Comparison of ENCODE assay signal across 1 cellular context in genomic region chr16:58264961-58265479, GRCh38.
TF ChIP-seq lines count a peak whose summit lies in the region.

No MANE protein-coding gene starts in this region.

TF ChIP-seq in K562, 482 proteins besides CTCF, POLR2A, EP300 and RAD21 (continues in another document):
- TF ChIP-seq SP1 (CRISPR knock-in tag; IDR thresholded peaks at IDR 0.05) (0 out of 2 replicates have a peak, but pooled peaks have one; percentile 3), ZNF584 (CRISPR knock-in tag; IDR thresholded peaks at IDR 0.05; ENCODE audit: low read depth) (peak; percentile 79), ZNF76 (CRISPR knock-in tag; IDR thresholded peaks at IDR 0.05; ENCODE audit: borderline replicate concordance) (peak; percentile 66; the same call in 1 of the 2 replicates), FOXK2 (conservative IDR thresholded peaks at IDR 0.05 in 1 of 2, IDR thresholded peaks at IDR 0.05 in 1 of 2; ENCODE audit: low read depth in 2 of 2) (peak in 1 of 2 experiments; percentile 5; a peak in 1 of 4 replicates), ESRRA (IDR thresholded peaks at IDR 0.05; ENCODE audit: borderline replicate concordance, low read depth) (no peak), KAT7 (CRISPR knock-in tag; IDR thresholded peaks at IDR 0.05; ENCODE audit: borderline replicate concordance) (peak; percentile 51; the same call in 1 of the 2 replicates), ADNP (tag; IDR thresholded peaks at IDR 0.05) (peak; percentile 62), ZNF79 (CRISPR knock-in tag; IDR thresholded peaks at IDR 0.05; ENCODE audit: low read depth) (peak; percentile 28; the same call in 1 of the 2 replicates), MTA1 (IDR thresholded peaks at IDR 0.05; ENCODE audit: borderline replicate concordance) (no peak), ZNF124 (CRISPR knock-in tag; IDR thresholded peaks at IDR 0.05) (no peak), KHSRP (IDR thresholded peaks at IDR 0.05) (no peak), HMBOX1 (IDR thresholded peaks at IDR 0.05) (peak; percentile 50), HDAC8 (tag; IDR thresholded peaks at IDR 0.05) (peak; percentile 87), JUNB (CRISPR knock-in tag; conservative IDR thresholded peaks at IDR 0.05) (0 out of 2 replicates have a peak, but pooled peaks have one; percentile 3), FOXJ2 (tag; IDR thresholded peaks at IDR 0.05) (no peak), NR0B1 (IDR thresholded peaks at IDR 0.05; ENCODE audit: partially characterized antibody) (no peak), HMGN3 (IDR thresholded peaks at IDR 0.05; ENCODE audit: borderline replicate concordance, extremely low read depth, insufficient read length, low read depth, low read length) (no peak), THRAP3 (IDR thresholded peaks at IDR 0.05; ENCODE audit: borderline replicate concordance) (0 out of 2 replicates have a peak, but pooled peaks have one; percentile 49), ZNF263 (CRISPR knock-in tag; IDR thresholded peaks at IDR 0.05; ENCODE audit: borderline replicate concordance) (0 out of 2 replicates have a peak, but pooled peaks have one; percentile 23), BHLHE40 (IDR thresholded peaks at IDR 0.05; ENCODE audit: low read length) (peak; percentile 26; the same call in 1 of the 2 replicates), MECOM (CRISPR knock-in tag; IDR thresholded peaks at IDR 0.05) (peak; percentile 49; the same call in 1 of the 2 replicates), RB1 (IDR thresholded peaks at IDR 0.05; ENCODE audit: low read depth) (no peak), FOS (IDR thresholded peaks at IDR 0.05; ENCODE audit: extremely low read depth, insufficient read length) (peak; percentile 39), SMARCA4 (IDR thresholded peaks at IDR 0.05) (peak; percentile 5; the same call in 1 of the 2 replicates), ZNF583 (CRISPR knock-in tag; IDR thresholded peaks at IDR 0.05) (peak; percentile 79), RBM14 (IDR thresholded peaks at IDR 0.05; ENCODE audit: borderline replicate concordance, insufficient read depth, low read depth, low read length) (no peak), HIVEP1 (CRISPR knock-in tag; IDR thresholded peaks at IDR 0.05) (0 out of 2 replicates have a peak, but pooled peaks have one; percentile 5), MYC (IDR thresholded peaks at IDR 0.05; ENCODE audit: low read depth, low read length) (0 out of 2 replicates have a peak, but pooled peaks have one; percentile 6), MYC (CRISPR knock-in tag; IDR thresholded peaks at IDR 0.05; ENCODE audit: borderline replicate concordance, low read depth) (peak; percentile 44; the same call in 1 of the 2 replicates), NBN (IDR thresholded peaks at IDR 0.05; ENCODE audit: low read depth) (no peak), JUND (IDR thresholded peaks at IDR 0.05; ENCODE audit: borderline replicate concordance, low read depth, low read length) (peak; percentile 96), JUND (tag; IDR thresholded peaks at IDR 0.05; ENCODE audit: borderline replicate concordance, low read depth, low read length) (peak; percentile 92; the same call in 2 of the 3 replicates), ZNF232 (CRISPR knock-in tag; IDR thresholded peaks at IDR 0.05) (no peak), FOXK1 (CRISPR knock-in tag; IDR thresholded peaks at IDR 0.05; ENCODE audit: borderline replicate concordance) (no peak), TBP (optimal IDR thresholded peaks at IDR 0.05; ENCODE audit: low read depth, low read length) (no peak), E2F5 (CRISPR knock-in tag; IDR thresholded peaks at IDR 0.05) (0 out of 2 replicates have a peak, but pooled peaks have one; percentile 34), ERF (CRISPR knock-in tag; IDR thresholded peaks at IDR 0.05) (peak; percentile 44; the same call in 1 of the 2 replicates), ZNF766 (CRISPR knock-in tag; conservative IDR thresholded peaks at IDR 0.05) (peak; percentile 32; the same call in 1 of the 2 replicates), NR2C1 (IDR thresholded peaks at IDR 0.05) (no peak), NR2C1 (tag; IDR thresholded peaks at IDR 0.05) (peak; percentile 33; the same call in 1 of the 2 replicates), PURB (CRISPR knock-in tag; IDR thresholded peaks at IDR 0.05; ENCODE audit: low read depth) (no peak), ZNF311 (CRISPR knock-in tag; IDR thresholded peaks at IDR 0.05) (no peak; the same call in 1 of the 2 replicates), ZNF57 (CRISPR knock-in tag; IDR thresholded peaks at IDR 0.05) (no peak), CBFA2T2 (conservative IDR thresholded peaks at IDR 0.05) (peak; percentile 24), EHMT2 (IDR thresholded peaks at IDR 0.05) (peak; percentile 45; the same call in 1 of the 2 replicates), BACH1 (tag; IDR thresholded peaks at IDR 0.05) (peak; percentile 67; the same call in 1 of the 2 replicates)
- TF ChIP-seq, protein P1, sequence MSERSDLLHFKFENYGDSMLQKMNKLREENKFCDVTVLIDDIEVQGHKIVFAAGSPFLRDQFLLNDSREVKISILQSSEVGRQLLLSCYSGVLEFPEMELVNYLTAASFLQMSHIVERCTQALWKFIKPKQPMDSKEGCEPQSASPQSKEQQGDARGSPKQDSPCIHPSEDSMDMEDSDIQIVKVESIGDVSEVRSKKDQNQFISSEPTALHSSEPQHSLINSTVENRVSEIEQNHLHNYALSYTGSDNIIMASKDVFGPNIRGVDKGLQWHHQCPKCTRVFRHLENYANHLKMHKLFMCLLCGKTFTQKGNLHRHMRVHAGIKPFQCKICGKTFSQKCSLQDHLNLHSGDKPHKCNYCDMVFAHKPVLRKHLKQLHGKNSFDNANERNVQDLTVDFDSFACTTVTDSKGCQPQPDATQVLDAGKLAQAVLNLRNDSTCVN (CRISPR knock-in tag; IDR thresholded peaks at IDR 0.05), result no peak
- TF ChIP-seq, protein P2, sequence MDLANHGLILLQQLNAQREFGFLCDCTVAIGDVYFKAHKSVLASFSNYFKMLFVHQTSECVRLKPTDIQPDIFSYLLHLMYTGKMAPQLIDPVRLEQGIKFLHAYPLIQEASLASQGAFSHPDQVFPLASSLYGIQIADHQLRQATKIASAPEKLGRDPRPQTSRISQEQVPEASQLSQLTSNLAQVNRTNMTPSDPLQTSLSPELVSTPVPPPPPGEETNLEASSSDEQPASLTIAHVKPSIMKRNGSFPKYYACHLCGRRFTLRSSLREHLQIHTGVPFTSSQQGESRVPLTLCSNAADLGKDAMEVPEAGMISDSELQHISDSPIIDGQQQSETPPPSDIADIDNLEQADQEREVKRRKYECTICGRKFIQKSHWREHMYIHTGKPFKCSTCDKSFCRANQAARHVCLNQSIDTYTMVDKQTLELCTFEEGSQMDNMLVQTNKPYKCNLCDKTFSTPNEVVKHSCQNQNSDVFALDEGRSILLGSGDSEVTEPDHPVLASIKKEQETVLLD (IDR thresholded peaks at IDR 0.05), result no peak
- TF ChIP-seq, protein P3, sequence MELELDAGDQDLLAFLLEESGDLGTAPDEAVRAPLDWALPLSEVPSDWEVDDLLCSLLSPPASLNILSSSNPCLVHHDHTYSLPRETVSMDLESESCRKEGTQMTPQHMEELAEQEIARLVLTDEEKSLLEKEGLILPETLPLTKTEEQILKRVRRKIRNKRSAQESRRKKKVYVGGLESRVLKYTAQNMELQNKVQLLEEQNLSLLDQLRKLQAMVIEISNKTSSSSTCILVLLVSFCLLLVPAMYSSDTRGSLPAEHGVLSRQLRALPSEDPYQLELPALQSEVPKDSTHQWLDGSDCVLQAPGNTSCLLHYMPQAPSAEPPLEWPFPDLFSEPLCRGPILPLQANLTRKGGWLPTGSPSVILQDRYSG (tag; conservative IDR thresholded peaks at IDR 0.05; ENCODE audit: low read depth), result peak; percentile 80; the same call in 1 of the 2 replicates
- TF ChIP-seq, protein P4, sequence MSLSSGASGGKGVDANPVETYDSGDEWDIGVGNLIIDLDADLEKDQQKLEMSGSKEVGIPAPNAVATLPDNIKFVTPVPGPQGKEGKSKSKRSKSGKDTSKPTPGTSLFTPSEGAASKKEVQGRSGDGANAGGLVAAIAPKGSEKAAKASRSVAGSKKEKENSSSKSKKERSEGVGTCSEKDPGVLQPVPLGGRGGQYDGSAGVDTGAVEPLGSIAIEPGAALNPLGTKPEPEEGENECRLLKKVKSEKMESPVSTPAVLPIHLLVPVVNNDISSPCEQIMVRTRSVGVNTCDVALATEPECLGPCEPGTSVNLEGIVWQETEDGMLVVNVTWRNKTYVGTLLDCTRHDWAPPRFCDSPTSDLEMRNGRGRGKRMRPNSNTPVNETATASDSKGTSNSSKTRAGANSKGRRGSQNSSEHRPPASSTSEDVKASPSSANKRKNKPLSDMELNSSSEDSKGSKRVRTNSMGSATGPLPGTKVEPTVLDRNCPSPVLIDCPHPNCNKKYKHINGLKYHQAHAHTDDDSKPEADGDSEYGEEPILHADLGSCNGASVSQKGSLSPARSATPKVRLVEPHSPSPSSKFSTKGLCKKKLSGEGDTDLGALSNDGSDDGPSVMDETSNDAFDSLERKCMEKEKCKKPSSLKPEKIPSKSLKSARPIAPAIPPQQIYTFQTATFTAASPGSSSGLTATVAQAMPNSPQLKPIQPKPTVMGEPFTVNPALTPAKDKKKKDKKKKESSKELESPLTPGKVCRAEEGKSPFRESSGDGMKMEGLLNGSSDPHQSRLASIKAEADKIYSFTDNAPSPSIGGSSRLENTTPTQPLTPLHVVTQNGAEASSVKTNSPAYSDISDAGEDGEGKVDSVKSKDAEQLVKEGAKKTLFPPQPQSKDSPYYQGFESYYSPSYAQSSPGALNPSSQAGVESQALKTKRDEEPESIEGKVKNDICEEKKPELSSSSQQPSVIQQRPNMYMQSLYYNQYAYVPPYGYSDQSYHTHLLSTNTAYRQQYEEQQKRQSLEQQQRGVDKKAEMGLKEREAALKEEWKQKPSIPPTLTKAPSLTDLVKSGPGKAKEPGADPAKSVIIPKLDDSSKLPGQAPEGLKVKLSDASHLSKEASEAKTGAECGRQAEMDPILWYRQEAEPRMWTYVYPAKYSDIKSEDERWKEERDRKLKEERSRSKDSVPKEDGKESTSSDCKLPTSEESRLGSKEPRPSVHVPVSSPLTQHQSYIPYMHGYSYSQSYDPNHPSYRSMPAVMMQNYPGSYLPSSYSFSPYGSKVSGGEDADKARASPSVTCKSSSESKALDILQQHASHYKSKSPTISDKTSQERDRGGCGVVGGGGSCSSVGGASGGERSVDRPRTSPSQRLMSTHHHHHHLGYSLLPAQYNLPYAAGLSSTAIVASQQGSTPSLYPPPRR (CRISPR knock-in tag; IDR thresholded peaks at IDR 0.05; ENCODE audit: borderline replicate concordance), result no peak
- TF ChIP-seq, protein P5, sequence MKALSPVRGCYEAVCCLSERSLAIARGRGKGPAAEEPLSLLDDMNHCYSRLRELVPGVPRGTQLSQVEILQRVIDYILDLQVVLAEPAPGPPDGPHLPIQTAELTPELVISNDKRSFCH (CRISPR knock-in tag; IDR thresholded peaks at IDR 0.05), result no peak
- TF ChIP-seq, protein P5 (tag; IDR thresholded peaks at IDR 0.05), result peak; percentile 34
- TF ChIP-seq, protein P6, sequence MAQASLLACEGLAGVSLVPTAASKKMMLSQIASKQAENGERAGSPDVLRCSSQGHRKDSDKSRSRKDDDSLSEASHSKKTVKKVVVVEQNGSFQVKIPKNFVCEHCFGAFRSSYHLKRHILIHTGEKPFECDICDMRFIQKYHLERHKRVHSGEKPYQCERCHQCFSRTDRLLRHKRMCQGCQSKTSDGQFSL (CRISPR knock-in tag; IDR thresholded peaks at IDR 0.05), result no peak
- TF ChIP-seq, protein P6 (tag; IDR thresholded peaks at IDR 0.05), result peak in 1 of 2 experiments; percentile 16; a peak in 1 of 4 replicates
- TF ChIP-seq, protein P7, sequence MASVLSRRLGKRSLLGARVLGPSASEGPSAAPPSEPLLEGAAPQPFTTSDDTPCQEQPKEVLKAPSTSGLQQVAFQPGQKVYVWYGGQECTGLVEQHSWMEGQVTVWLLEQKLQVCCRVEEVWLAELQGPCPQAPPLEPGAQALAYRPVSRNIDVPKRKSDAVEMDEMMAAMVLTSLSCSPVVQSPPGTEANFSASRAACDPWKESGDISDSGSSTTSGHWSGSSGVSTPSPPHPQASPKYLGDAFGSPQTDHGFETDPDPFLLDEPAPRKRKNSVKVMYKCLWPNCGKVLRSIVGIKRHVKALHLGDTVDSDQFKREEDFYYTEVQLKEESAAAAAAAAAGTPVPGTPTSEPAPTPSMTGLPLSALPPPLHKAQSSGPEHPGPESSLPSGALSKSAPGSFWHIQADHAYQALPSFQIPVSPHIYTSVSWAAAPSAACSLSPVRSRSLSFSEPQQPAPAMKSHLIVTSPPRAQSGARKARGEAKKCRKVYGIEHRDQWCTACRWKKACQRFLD (CRISPR knock-in tag; IDR thresholded peaks at IDR 0.05), result peak; percentile 64; the same call in 1 of the 2 replicates
